Comparison of ENCODE assay signal across 9 cellular contexts in the genomic region with DNA sequence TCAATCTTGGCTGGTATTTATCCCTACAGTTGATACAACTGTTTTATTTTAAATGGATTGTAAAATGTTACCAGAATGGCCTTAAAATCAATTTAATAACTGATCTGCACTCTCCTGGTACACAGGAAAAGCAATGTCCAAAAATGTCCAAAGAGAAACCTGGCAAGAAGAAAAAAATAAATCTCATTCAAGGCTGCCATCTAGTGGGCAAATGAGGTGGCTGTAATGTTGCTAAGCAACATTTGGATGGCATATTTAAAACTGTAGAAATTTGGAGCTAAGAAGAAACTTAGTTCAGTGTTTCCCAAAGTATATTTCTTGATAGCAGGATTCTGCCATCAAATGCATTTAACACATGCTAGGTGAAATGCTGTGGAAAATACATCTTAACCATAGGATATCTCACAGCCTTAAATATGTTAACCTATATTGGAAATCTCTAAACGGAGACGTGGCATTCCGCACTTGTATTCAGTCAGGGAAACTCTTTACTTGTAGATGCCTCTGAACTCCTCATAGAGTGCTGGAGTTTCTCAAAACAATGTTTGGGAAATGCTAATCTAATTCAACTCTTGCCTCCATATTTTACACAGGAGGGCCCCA.
A peak's percentile ranks its signal among the peaks of the same experiment; 100 is the strongest.
DNase-seq lines count a peak whose midpoint lies in the region; TF ChIP-seq lines count a peak whose summit lies in the region.
"Had no signal": no experiment of that assay in that cellular context is flagged by ENCODE, and none has a peak within 500 bp of the region (broad histone marks: within the 10 kb centered on the region; RNA-seq: fewer than 3 reads in every experiment).

No MANE protein-coding gene starts in this region.

- TF ChIP-seq CTCF in HFF-Myc (IDR thresholded peaks at IDR 0.05; ENCODE audit: low read depth, low read length, missing control alignments): peak; percentile 68
- TF ChIP-seq CTCF in OCI-LY7 (conservative IDR thresholded peaks at IDR 0.05; ENCODE audit: low read length): peak; percentile 97
- peak; percentile 65 to 94 (median 85) for TF ChIP-seq CTCF in dorsolateral prefrontal cortex (IDR thresholded peaks at IDR 0.05 in 54 of 56, conservative IDR thresholded peaks at IDR 0.05 in 2 of 56; ENCODE audit: low read depth in 1 of 56, partially characterized antibody in 56 of 56)

- DNase-seq in SHP77 (lab: John Stamatoyannopoulos, UW) (peak; percentile 49 to 64), SHP77 treated with DMSO at 0.1 percent for 48 hours (lab: John Stamatoyannopoulos, UW) (no peak), HFF-Myc (ENCODE audit: extremely low read depth, low read depth) (peak; percentile 59), OCI-LY7 (ENCODE audit: low spot score) (peak; percentile 53), dorsolateral prefrontal cortex (peak in 2 of 10 donors; percentile 39 to 42), myocyte (ENCODE audit: low read depth) (peak; percentile 78), mesenteric fat pad (ENCODE audit: low spot score) (no peak)
- DNase-seq in activated T-helper 2 cell treated with anti-CD3 and anti-CD28 coated beads, Interferon-gamma antibody, Interleukin-2, Interleukin-4, amounts not matched to agents 10 μg/mL and 5 μg/mL and 100 μg/mL, durations not matched to agents 14 hours and 24 hours and 36 hours (ENCODE audit: low spot score): no peak

- peaks cover 5% of the 10 kb centered on the region for H3K27me3 Mint-ChIP-seq in activated T-helper 2 cell treated with anti-CD3 and anti-CD28 coated beads, Interferon-gamma antibody, Interleukin-2, Interleukin-4, amounts not matched to agents 10 μg/mL and 5 μg/mL and 100 μg/mL, durations not matched to agents 14 hours and 24 hours and 36 hours (ENCODE audit: low read depth)

- no peak overlapping the region for H3K27ac Mint-ChIP-seq in activated T-helper 2 cell treated with anti-CD3 and anti-CD28 coated beads, Interferon-gamma antibody, Interleukin-2, Interleukin-4, amounts not matched to agents 10 μg/mL and 5 μg/mL and 100 μg/mL, durations not matched to agents 14 hours and 24 hours and 36 hours

- H3K27me3 ChIP-seq in dorsolateral prefrontal cortex: no peaks in the 10 kb centered on the region

- H3K9me3 ChIP-seq in OCI-LY7 (ENCODE audit: low read length): no peaks in the 10 kb centered on the region

- no peaks in the 10 kb centered on the region for H3K9me2 ChIP-seq in OCI-LY7 (ENCODE audit: insufficient read depth, low read length)

- CTCF ChIA-PET in OCI-LY7 (lab: Charles Lee; ENCODE audit: unreplicated experiment): no interaction called here

- POLR2A ChIA-PET in OCI-LY7 (lab: Charles Lee): interaction anchor here (0.6 kb wide), 1 partner anchor 825 kb away, joined by 3 read pairs; no protein-coding TSS in a partner anchor

- no peaks in the 10 kb centered on the region for H3K9me3 Mint-ChIP-seq in activated T-helper 2 cell treated with anti-CD3 and anti-CD28 coated beads, Interferon-gamma antibody, Interleukin-2, Interleukin-4, amounts not matched to agents 10 μg/mL and 5 μg/mL and 100 μg/mL, durations not matched to agents 14 hours and 24 hours and 36 hours
- H3K9me3 Mint-ChIP-seq: central memory CD8-positive, alpha-beta T cell had no signal

- no peak overlapping the region for H3K4me2 ChIP-seq in OCI-LY7 (ENCODE audit: low read length)

- no peak overlapping the region for H3K4me3 Mint-ChIP-seq in activated T-helper 2 cell treated with anti-CD3 and anti-CD28 coated beads, Interferon-gamma antibody, Interleukin-2, Interleukin-4, amounts not matched to agents 10 μg/mL and 5 μg/mL and 100 μg/mL, durations not matched to agents 14 hours and 24 hours and 36 hours (ENCODE audit: low read depth)
- H3K4me3 Mint-ChIP-seq: central memory CD8-positive, alpha-beta T cell had no signal

- no peak overlapping the region for H3K27ac ChIP-seq in OCI-LY7 (ENCODE audit: low read depth, low read length, poor library complexity, severe bottlenecking)
- no peak overlapping the region for H3K27ac ChIP-seq in dorsolateral prefrontal cortex

- H3K36me3 ChIP-seq in OCI-LY7 (ENCODE audit: insufficient read depth, low read length): no peaks in the 10 kb centered on the region

- H3K4me3 ChIP-seq in HFF-Myc (replicated peaks; ENCODE audit: low read depth, low read length) (no peak overlapping the region), OCI-LY7 (ENCODE audit: low read depth, low read length, poor library complexity, severe bottlenecking) (no peak overlapping the region), dorsolateral prefrontal cortex (no peak overlapping the region)

- intact Hi-C loops in OCI-LY7 (cut with micrococcal nuclease; ENCODE audit: unreplicated experiment) (loop anchor here (2.0 to 10.0 kb wide), 3 partner anchors 764 to 1397 kb away; partner anchors contain the start of gene WNT5A), dorsolateral prefrontal cortex (cut with DNase I) (loop anchor here (5.0 to 10.0 kb wide), 2 partner anchors 764 to 1397 kb away; partner anchors contain the start of gene WNT5A (in 2 of the 2))
- intact Hi-C loops in activated T-helper 2 cell treated with anti-CD3 and anti-CD28 coated beads, Interferon-gamma antibody, Interleukin-2, Interleukin-4, amounts not matched to agents 10 μg/mL and 5 μg/mL and 100 μg/mL, durations not matched to agents 14 hours and 24 hours and 36 hours (cut with micrococcal nuclease): loop anchor here (2.0 kb wide), 1 partner anchor 767 kb away; no protein-coding TSS in a partner anchor

- no peak overlapping the region for H2AFZ ChIP-seq in OCI-LY7 (ENCODE audit: low read length)

- BruUV-seq in OCI-LY7 (replicated peaks; lab: Mats Ljungman, UMichigan): no TSS peak

- no peaks in the 10 kb centered on the region for H3K36me3 Mint-ChIP-seq in activated T-helper 2 cell treated with anti-CD3 and anti-CD28 coated beads, Interferon-gamma antibody, Interleukin-2, Interleukin-4, amounts not matched to agents 10 μg/mL and 5 μg/mL and 100 μg/mL, durations not matched to agents 14 hours and 24 hours and 36 hours (ENCODE audit: low read depth)

- H3K4me1 ChIP-seq in OCI-LY7 (ENCODE audit: insufficient read depth, low read length, poor library complexity, severe bottlenecking): no peaks in the 10 kb centered on the region

- H4K20me1 ChIP-seq in OCI-LY7 (ENCODE audit: insufficient read depth, low read length): no peaks in the 10 kb centered on the region

- no peaks in the 10 kb centered on the region for H3K79me2 ChIP-seq in OCI-LY7 (ENCODE audit: insufficient read depth, low read depth, low read length)

- no peaks in the 10 kb centered on the region for H3K4me1 Mint-ChIP-seq in activated T-helper 2 cell treated with anti-CD3 and anti-CD28 coated beads, Interferon-gamma antibody, Interleukin-2, Interleukin-4, amounts not matched to agents 10 μg/mL and 5 μg/mL and 100 μg/mL, durations not matched to agents 14 hours and 24 hours and 36 hours (ENCODE audit: low read depth)
- H3K4me1 Mint-ChIP-seq: central memory CD8-positive, alpha-beta T cell had no signal

Comparison
In these comparisons a context has a peak if more than half of its experiments do, and no peak if none do; other contexts are left out.
1. DNase-seq: peak in SHP77 (2 of 2), HFF-Myc (single experiment), OCI-LY7 (single experiment) and myocyte (single experiment); none in SHP77 treated with DMSO at 0.1 percent for 48 hours (single experiment), mesenteric fat pad (single experiment) and activated T-helper 2 cell treated with anti-CD3 and anti-CD28 coated beads, Interferon-gamma antibody, Interleukin-2, Interleukin-4, amounts not matched to agents 10 μg/mL and 5 μg/mL and 100 μg/mL, durations not matched to agents 14 hours and 24 hours and 36 hours (single experiment).
2. Peak in every context shown above with its lines, with median percentiles within 50 percentile points of each other: CTCF ChIP-seq.